ENCODE assay signal across 9 cellular contexts in the genomic region with DNA sequence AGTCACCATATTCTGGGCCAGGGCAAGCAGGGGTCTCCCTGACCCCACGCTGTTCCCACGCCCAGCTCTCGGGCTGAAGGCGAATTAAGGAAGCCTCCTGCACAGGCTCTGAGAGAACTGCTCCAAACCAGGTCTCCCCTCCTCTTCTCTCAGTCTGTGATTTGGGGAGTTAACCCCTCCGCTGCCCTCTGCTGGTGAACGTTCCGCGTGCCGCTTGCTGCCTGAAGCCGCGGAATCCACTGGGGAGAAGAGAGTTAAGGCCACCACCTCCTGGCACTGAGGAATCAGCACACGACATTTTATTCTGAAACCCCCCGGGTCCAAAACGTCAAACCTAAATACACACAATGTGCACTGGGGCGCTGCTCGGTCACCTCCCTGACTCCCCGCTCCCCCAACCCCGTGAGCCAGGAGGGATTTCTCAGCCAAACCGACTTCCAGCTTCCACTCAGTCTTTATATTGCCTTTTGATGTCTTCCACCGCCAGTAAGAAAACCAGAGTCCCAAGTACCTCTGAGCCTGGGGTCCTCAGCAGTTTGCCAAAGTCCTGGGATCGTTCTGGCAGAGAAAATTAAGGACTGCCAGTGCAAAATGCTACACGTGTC. TPM values are rescaled to one million over a fixed set of nuclear protein-coding genes. Genes with fewer than 3 reads are reported as not detected.
DNase-seq lines count a peak whose midpoint lies in the region; ATAC-seq and TF ChIP-seq lines count a peak whose summit lies in the region.
"Had no signal": no experiment of that assay in that cellular context is flagged by ENCODE, and none has a peak within 500 bp of the region (broad histone marks: within the 10 kb centered on the region; RNA-seq: fewer than 3 reads in every experiment).

No MANE protein-coding gene starts in this region.

- no peak overlapping the region for H3K27ac Mint-ChIP-seq in activated T-helper 1 cell treated with anti-CD3 and anti-CD28 coated beads, Interleukin-12 subunit alpha, Interleukin-12 subunit beta, Interleukin-2, Interleukin-4 antibody, amounts not matched to agents 30 ng/mL and 10 ng/mL and 1 ng/mL, durations not matched to agents 14 hours and 24 hours and 36 hours
- H3K27ac Mint-ChIP-seq: activated B cell treated with CpG ODN at 0.5 μM for 24 hours had no signal

- no peaks in the 10 kb centered on the region for H3K27me3 Mint-ChIP-seq in activated T-helper 1 cell treated with anti-CD3 and anti-CD28 coated beads, Interleukin-12 subunit alpha, Interleukin-12 subunit beta, Interleukin-2, Interleukin-4 antibody, amounts not matched to agents 30 ng/mL and 10 ng/mL and 1 ng/mL, durations not matched to agents 14 hours and 24 hours and 36 hours (ENCODE audit: insufficient read depth)

- H3K9me2 ChIP-seq in Loucy (replicated peaks; ENCODE audit: low read depth, low read length) = no peaks in the 10 kb centered on the region

- no peak overlapping the region for H3K4me2 ChIP-seq in Loucy (ENCODE audit: low read depth, low read length, poor library complexity, severe bottlenecking)

- TF ChIP-seq CTCF in GM10266 (IDR thresholded peaks at IDR 0.05; ENCODE audit: control insufficient read depth, insufficient read depth, low read depth, missing control alignments) = peak; percentile 65
- peak; percentile 80 for TF ChIP-seq CTCF in Loucy (conservative IDR thresholded peaks at IDR 0.05; ENCODE audit: low read length)

- peaks cover 4% of the 10 kb centered on the region for H4K20me1 ChIP-seq in Loucy (ENCODE audit: insufficient read depth, low read length, poor library complexity, severe bottlenecking)

- peaks cover 14% of the 10 kb centered on the region; the same call in 1 of the 2 replicates for H3K79me2 ChIP-seq in Loucy (ENCODE audit: insufficient read depth, low read length)

- peaks cover 5% of the 10 kb centered on the region for H3K4me1 ChIP-seq in Loucy (ENCODE audit: insufficient read depth, low read length, poor library complexity, severe bottlenecking)

- H2AFZ ChIP-seq in Loucy (ENCODE audit: low read length) = no peak overlapping the region

- ATAC-seq in HG03442 (IDR thresholded peaks at IDR 0.05; ENCODE audit: unreplicated experiment) (no peak), HG03432 (IDR thresholded peaks at IDR 0.05; ENCODE audit: unreplicated experiment) (no peak)

- H3K36me3 ChIP-seq in Loucy (ENCODE audit: insufficient read depth, low read length) = peaks cover 15% of the 10 kb centered on the region; the same call in 1 of the 2 replicates

- H3K36me3 Mint-ChIP-seq in activated T-helper 1 cell treated with anti-CD3 and anti-CD28 coated beads, Interleukin-12 subunit alpha, Interleukin-12 subunit beta, Interleukin-2, Interleukin-4 antibody, amounts not matched to agents 30 ng/mL and 10 ng/mL and 1 ng/mL, durations not matched to agents 14 hours and 24 hours and 36 hours (ENCODE audit: low read depth) = no peaks in the 10 kb centered on the region

- H3K4me3 ChIP-seq in Loucy (ENCODE audit: low read length, poor library complexity, severe bottlenecking) (no peak overlapping the region), iPS-18c (ENCODE audit: insufficient read depth, low read depth, low read length) (peak overlapping the region; percentile 28; the same call in 1 of the 2 replicates)

- no peaks in the 10 kb centered on the region for H3F3A ChIP-seq in Loucy (ENCODE audit: low read depth)

- no peaks in the 10 kb centered on the region for H3K9me3 Mint-ChIP-seq in activated T-helper 1 cell treated with anti-CD3 and anti-CD28 coated beads, Interleukin-12 subunit alpha, Interleukin-12 subunit beta, Interleukin-2, Interleukin-4 antibody, amounts not matched to agents 30 ng/mL and 10 ng/mL and 1 ng/mL, durations not matched to agents 14 hours and 24 hours and 36 hours
- H3K9me3 Mint-ChIP-seq: activated B cell treated with CpG ODN at 0.5 μM for 24 hours had no signal

- no peaks in the 10 kb centered on the region for H3K27me3 ChIP-seq in Loucy (ENCODE audit: insufficient read depth, low read length, poor library complexity, severe bottlenecking)

- H3K4me3 Mint-ChIP-seq in activated T-helper 1 cell treated with anti-CD3 and anti-CD28 coated beads, Interleukin-12 subunit alpha, Interleukin-12 subunit beta, Interleukin-2, Interleukin-4 antibody, amounts not matched to agents 30 ng/mL and 10 ng/mL and 1 ng/mL, durations not matched to agents 14 hours and 24 hours and 36 hours = no peak overlapping the region
- H3K4me3 Mint-ChIP-seq: activated B cell treated with CpG ODN at 0.5 μM for 24 hours had no signal

- DNase-seq in GM10266 (ENCODE audit: extremely low spot score) (peak; percentile 68), anterior cingulate cortex (lab: John Stamatoyannopoulos, UW) (peak in 49 of 58 donors; percentile 4 to 84 (median 33))
- DNase-seq in stimulated activated CD8-positive, alpha-beta memory T cell treated with anti-CD3 and anti-CD28 coated beads, Interleukin-7, amount 100 ng/mL, for 48 hours (ENCODE audit: extremely low read depth in 1 of 2, low read depth in 1 of 2) = peak; percentile 14 to 16
- DNase-seq in activated T-helper 1 cell treated with anti-CD3 and anti-CD28 coated beads, Interleukin-12 subunit alpha, Interleukin-12 subunit beta, Interleukin-2, Interleukin-4 antibody, amounts not matched to agents 30 ng/mL and 10 ng/mL and 1 ng/mL, durations not matched to agents 14 hours and 24 hours and 36 hours (ENCODE audit: low spot score) = no peak
- DNase-seq: activated B cell treated with CpG ODN at 0.5 μM for 24 hours had no signal

- no peak overlapping the region for H3K9ac ChIP-seq in Loucy (ENCODE audit: low read depth, low read length, poor library complexity, severe bottlenecking)

- no peaks in the 10 kb centered on the region for H3K9me3 ChIP-seq in Loucy (ENCODE audit: insufficient read depth, low read depth, low read length)
- no peaks in the 10 kb centered on the region for H3K9me3 ChIP-seq in iPS-18c (ENCODE audit: control insufficient read depth, insufficient read depth, low read length)

- H3K4me1 Mint-ChIP-seq in activated T-helper 1 cell treated with anti-CD3 and anti-CD28 coated beads, Interleukin-12 subunit alpha, Interleukin-12 subunit beta, Interleukin-2, Interleukin-4 antibody, amounts not matched to agents 30 ng/mL and 10 ng/mL and 1 ng/mL, durations not matched to agents 14 hours and 24 hours and 36 hours (ENCODE audit: low read depth) = no peaks in the 10 kb centered on the region
- H3K4me1 Mint-ChIP-seq: activated B cell treated with CpG ODN at 0.5 μM for 24 hours had no signal

- intact Hi-C loops in activated T-helper 1 cell treated with anti-CD3 and anti-CD28 coated beads, Interleukin-12 subunit alpha, Interleukin-12 subunit beta, Interleukin-2, Interleukin-4 antibody, amounts not matched to agents 30 ng/mL and 10 ng/mL and 1 ng/mL, durations not matched to agents 14 hours and 24 hours and 36 hours (cut with micrococcal nuclease) = no loop called here

RNA-seq across cellular contexts. Expression of gene RCVRN, which starts 54.4 kb away (rescaled TPM):
- not detected in 2 replicates for total RNA-seq in activated T-helper 1 cell treated with anti-CD3 and anti-CD28 coated beads, Interleukin-12 subunit alpha, Interleukin-12 subunit beta, Interleukin-2, Interleukin-4 antibody, amounts not matched to agents 30 ng/mL and 10 ng/mL and 1 ng/mL, durations not matched to agents 14 hours and 24 hours and 36 hours
